ENCODE assay signal across 8 cellular contexts in genomic region chr20:38471987-38472512, GRCh38. TPM values are rescaled to one million over a fixed set of nuclear protein-coding genes. Genes with fewer than 3 reads are reported as not detected.
DNase-seq lines count a peak whose midpoint lies in the region; ATAC-seq and TF ChIP-seq lines count a peak whose summit lies in the region.

No MANE protein-coding gene starts in this region.

- H3K27ac ChIP-seq in RWPE2 (ENCODE audit: poor library complexity, severe bottlenecking), result peak overlapping the region; percentile 50
- peak overlapping the region; percentile 83 to 92 (median 92) for H3K27ac ChIP-seq in sigmoid colon

- TF ChIP-seq CTCF in RWPE2 (IDR thresholded peaks at IDR 0.05; ENCODE audit: poor library complexity, severe bottlenecking) (no peak), fibroblast of mammary gland (conservative IDR thresholded peaks at IDR 0.05; ENCODE audit: control insufficient read depth, insufficient read depth, low read depth, low read length) (no peak), sigmoid colon (IDR thresholded peaks at IDR 0.05) (peak in 1 of 4 experiments; percentile 11)

- ATAC-seq in GM19025 (IDR thresholded peaks at IDR 0.05; ENCODE audit: low read depth, unreplicated experiment) (peak; percentile 10), RWPE2 (ENCODE audit: low read depth) (no peak), GM19397 (IDR thresholded peaks at IDR 0.05; ENCODE audit: unreplicated experiment) (no peak)

- H3K4me1 ChIP-seq in RWPE2 (ENCODE audit: insufficient read depth, poor library complexity, severe bottlenecking) (peaks cover 13% of the 10 kb centered on the region), sigmoid colon (peaks cover 0 to 27% (median 21%) of the 10 kb centered on the region in 4 donors)

- TF ChIP-seq EP300 in sigmoid colon (IDR thresholded peaks at IDR 0.05), result no peak

- H3K4me3 ChIP-seq in RWPE2 (ENCODE audit: severe bottlenecking), result peak overlapping the region; percentile 96
- peak overlapping the region; percentile 85 for H3K4me3 ChIP-seq in fibroblast of mammary gland (ENCODE audit: control insufficient read depth, low read depth, low read length)
- H3K4me3 ChIP-seq in sigmoid colon, result peak overlapping the region; percentile 68 to 87 (median 76)

- 7 to 22% methylated on average over 12 of the region's 12 CpGs for WGBS in sigmoid colon, 2 donors

- H3K9me3 ChIP-seq in RWPE2 (ENCODE audit: severe bottlenecking) (no peaks in the 10 kb centered on the region), sigmoid colon (no peaks in the 10 kb centered on the region)

- DNase-seq in RWPE2 (ENCODE audit: low spot score), result no peak
- DNase-seq in fibroblast of mammary gland (ENCODE audit: low read depth), result no peak
- DNase-seq in sigmoid colon, result no peak
- DNase-seq in KBM-7, result no peak
- no peak for DNase-seq in T1000 (lab: John Stamatoyannopoulos, UW)
- DNase-seq in AG08395 (ENCODE audit: low spot score), result no peak

- peaks cover 8% of the 10 kb centered on the region for H3K36me3 ChIP-seq in RWPE2 (ENCODE audit: low read depth)
- H3K36me3 ChIP-seq in sigmoid colon, result no peaks in the 10 kb centered on the region

- in situ Hi-C loops in KBM-7 (cut with MboI; ENCODE audit: low pct_unique_long_range_greater_than_20kb, low sequenced_read_pairs), result no loop called here

- H3K27me3 ChIP-seq in RWPE2 (ENCODE audit: insufficient read depth, poor library complexity, severe bottlenecking) (no peaks in the 10 kb centered on the region), sigmoid colon (no peaks in the 10 kb centered on the region)

- TF ChIP-seq POLR2A in sigmoid colon (IDR thresholded peaks at IDR 0.05), result peak in 1 of 2 donors; percentile 70

- intact Hi-C loops in sigmoid colon (cut with DNase I), result loop anchor here (5.0 kb wide), 1 partner anchor 35 kb away; the partner anchor contains the start of gene SNHG17

RNA-seq across cellular contexts. Expression of gene RALGAPB, which starts 0.6 kb away (rescaled TPM):
- total RNA-seq in sigmoid colon, result 10 to 100 TPM; 29.3 to 37.9 (median 31.5) TPM
- 10 to 100 TPM in 1 of 3 donors, 1 to 10 TPM in 2; 7.2 to 14.7 (median 7.9) TPM for polyA plus RNA-seq in sigmoid colon

RNA-seq across cellular contexts. Expression of gene SNHG17, which starts 36.9 kb away (rescaled TPM):
- total RNA-seq in sigmoid colon, result 10 to 100 TPM; 11.8 to 20.8 (median 15.6) TPM
- polyA plus RNA-seq in sigmoid colon, result 10 to 100 TPM in 2 of 3 donors, 1 to 10 TPM in 1; 9.0 to 35.6 (median 21.5) TPM
